Comparison of ENCODE assay signal across 1 cellular context in the genomic region with DNA sequence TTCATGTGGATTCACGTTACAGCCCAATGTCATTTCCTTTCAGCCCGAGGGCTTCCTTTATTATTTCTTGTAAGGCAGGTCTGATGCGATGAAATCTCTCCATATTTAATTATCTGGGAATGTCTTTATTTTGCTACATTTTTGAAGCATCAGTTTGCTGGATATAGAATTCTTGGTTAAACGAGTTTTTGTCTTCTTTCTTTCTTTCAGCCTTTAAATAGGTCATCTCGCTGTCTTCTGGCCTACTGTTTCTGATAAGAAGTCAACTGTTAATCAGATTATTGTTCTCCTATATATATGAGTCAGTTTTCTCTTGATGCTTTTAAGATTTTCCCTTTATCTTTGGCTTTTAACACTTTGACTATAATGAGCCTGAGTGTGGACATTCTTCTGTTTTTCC.
TF ChIP-seq lines count a peak whose summit lies in the region.

No MANE protein-coding gene starts in this region.

TF ChIP-seq in K562, 482 proteins besides CTCF, POLR2A, EP300 and RAD21 (continued from another document):
- TF ChIP-seq, protein P1, sequence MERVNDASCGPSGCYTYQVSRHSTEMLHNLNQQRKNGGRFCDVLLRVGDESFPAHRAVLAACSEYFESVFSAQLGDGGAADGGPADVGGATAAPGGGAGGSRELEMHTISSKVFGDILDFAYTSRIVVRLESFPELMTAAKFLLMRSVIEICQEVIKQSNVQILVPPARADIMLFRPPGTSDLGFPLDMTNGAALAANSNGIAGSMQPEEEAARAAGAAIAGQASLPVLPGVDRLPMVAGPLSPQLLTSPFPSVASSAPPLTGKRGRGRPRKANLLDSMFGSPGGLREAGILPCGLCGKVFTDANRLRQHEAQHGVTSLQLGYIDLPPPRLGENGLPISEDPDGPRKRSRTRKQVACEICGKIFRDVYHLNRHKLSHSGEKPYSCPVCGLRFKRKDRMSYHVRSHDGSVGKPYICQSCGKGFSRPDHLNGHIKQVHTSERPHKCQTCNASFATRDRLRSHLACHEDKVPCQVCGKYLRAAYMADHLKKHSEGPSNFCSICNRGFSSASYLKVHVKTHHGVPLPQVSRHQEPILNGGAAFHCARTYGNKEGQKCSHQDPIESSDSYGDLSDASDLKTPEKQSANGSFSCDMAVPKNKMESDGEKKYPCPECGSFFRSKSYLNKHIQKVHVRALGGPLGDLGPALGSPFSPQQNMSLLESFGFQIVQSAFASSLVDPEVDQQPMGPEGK (CRISPR knock-in tag; IDR thresholded peaks at IDR 0.05; ENCODE audit: borderline replicate concordance): no peak
- TF ChIP-seq, protein P2, sequence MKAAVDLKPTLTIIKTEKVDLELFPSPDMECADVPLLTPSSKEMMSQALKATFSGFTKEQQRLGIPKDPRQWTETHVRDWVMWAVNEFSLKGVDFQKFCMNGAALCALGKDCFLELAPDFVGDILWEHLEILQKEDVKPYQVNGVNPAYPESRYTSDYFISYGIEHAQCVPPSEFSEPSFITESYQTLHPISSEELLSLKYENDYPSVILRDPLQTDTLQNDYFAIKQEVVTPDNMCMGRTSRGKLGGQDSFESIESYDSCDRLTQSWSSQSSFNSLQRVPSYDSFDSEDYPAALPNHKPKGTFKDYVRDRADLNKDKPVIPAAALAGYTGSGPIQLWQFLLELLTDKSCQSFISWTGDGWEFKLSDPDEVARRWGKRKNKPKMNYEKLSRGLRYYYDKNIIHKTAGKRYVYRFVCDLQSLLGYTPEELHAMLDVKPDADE (conservative IDR thresholded peaks at IDR 0.05; ENCODE audit: control insufficient read depth, low read depth, low read length): no peak
